ENCODE assay signal across 1 cellular context in genomic region chr4:82425478-82425877, GRCh38.
TF ChIP-seq lines count a peak whose summit lies in the region.

No MANE protein-coding gene starts in this region.

TF ChIP-seq in A549, 52 proteins besides CTCF, POLR2A, EP300 and RAD21 (continued from another document):
- TF ChIP-seq ELK1 (IDR thresholded peaks at IDR 0.05; ENCODE audit: low read depth, low read length) = no peak
- no peak for TF ChIP-seq PHF8 (IDR thresholded peaks at IDR 0.05; ENCODE audit: borderline replicate concordance, low read depth)
- TF ChIP-seq NPAS2 (CRISPR knock-in tag; IDR thresholded peaks at IDR 0.05; ENCODE audit: borderline replicate concordance) = no peak
- TF ChIP-seq MAX (IDR thresholded peaks at IDR 0.05) = no peak
- TF ChIP-seq KDM1A (IDR thresholded peaks at IDR 0.05; ENCODE audit: low read depth) = no peak
- TF ChIP-seq FOSB (CRISPR knock-in tag; IDR thresholded peaks at IDR 0.05) = no peak
